In genomic region chr17:14873996-14874395, GRCh38 we compare ENCODE assay signal across 36 cellular contexts.
"Had no signal": no experiment of that assay in that cellular context is flagged by ENCODE, and none has a peak within 500 bp of the region (broad histone marks: within the 10 kb centered on the region; RNA-seq: fewer than 3 reads in every experiment).

No MANE protein-coding gene starts in this region.

- H3K4me3 ChIP-seq: adrenal gland, body of pancreas, cardiac muscle cell had no signal

- H3K27me3 ChIP-seq: adrenal gland, body of pancreas, brain microvascular endothelial cell, cardiac muscle cell had no signal

- H3K27ac Mint-ChIP-seq: activated B cell treated with CpG ODN at 0.5 μM for 24 hours; activated CD4-positive, alpha-beta memory T cell treated with anti-CD3 and anti-CD28 coated beads for 36 hours; activated CD4-positive, alpha-beta T cell treated with anti-CD3 and anti-CD28 coated beads, Interleukin-2, amount 10 ng/mL, durations not matched to agents 24 days and 14 days; activated CD8-positive, alpha-beta T cell treated with anti-CD3 and anti-CD28 coated beads for 36 hours; activated naive CD4-positive, alpha-beta T cell treated with anti-CD3 and anti-CD28 coated beads for 36 hours; activated naive CD4-positive, alpha-beta T cell treated with anti-CD3 and anti-CD28 coated beads, Interleukin-2, amount 50 U/mL, for 72 hours; activated naive CD8-positive, alpha-beta T cell treated with anti-CD3 and anti-CD28 coated beads for 36 hours; activated T-cell treated with anti-CD3 and anti-CD28 coated beads, Interleukin-2, amount 50 U/mL, for 72 hours; activated T-helper 1 cell treated with anti-CD3 and anti-CD28 coated beads, Interleukin-12 subunit alpha, Interleukin-12 subunit beta, Interleukin-2, Interleukin-4 antibody, amounts not matched to agents 30 ng/mL and 10 ng/mL and 1 ng/mL, durations not matched to agents 14 hours and 24 hours and 36 hours; activated T-helper 17 cell treated with anti-CD3 and anti-CD28 coated beads, Interleukin-2, amount 50 U/mL, for 72 hours; T-helper 1 cell treated with Interleukin-12 subunit alpha and Interleukin-12 subunit beta and Interleukin-4 antibody, amounts not matched to agents 30 μg/mL and 1 μg/mL, for 36 hours; T-helper 2 cell treated with Interferon-gamma antibody and Interleukin-4, amounts not matched to agents 5 μg/mL and 100 μg/mL, for 36 hours had no signal

- H3K9me3 Mint-ChIP-seq: activated CD4-positive, alpha-beta memory T cell treated with anti-CD3 and anti-CD28 coated beads for 36 hours; activated CD4-positive, alpha-beta T cell treated with anti-CD3 and anti-CD28 coated beads, Interleukin-2, amount 10 ng/mL, durations not matched to agents 24 days and 14 days; activated CD8-positive, alpha-beta T cell treated with anti-CD3 and anti-CD28 coated beads for 36 hours; activated naive CD4-positive, alpha-beta T cell treated with anti-CD3 and anti-CD28 coated beads for 36 hours; activated naive CD4-positive, alpha-beta T cell treated with anti-CD3 and anti-CD28 coated beads, Interleukin-2, amount 50 U/mL, for 72 hours; activated naive CD8-positive, alpha-beta T cell treated with anti-CD3 and anti-CD28 coated beads for 36 hours; activated T-cell treated with anti-CD3 and anti-CD28 coated beads, Interleukin-2, amount 50 U/mL, for 4 hours; activated T-cell treated with anti-CD3 and anti-CD28 coated beads, Interleukin-2, amount 50 U/mL, for 72 hours; activated T-helper 17 cell treated with anti-CD3 and anti-CD28 coated beads, Interleukin-2, amount 50 U/mL, for 72 hours; central memory CD8-positive, alpha-beta T cell; T-helper 1 cell treated with Interleukin-12 subunit alpha and Interleukin-12 subunit beta and Interleukin-4 antibody, amounts not matched to agents 30 μg/mL and 1 μg/mL, for 36 hours; T-helper 2 cell treated with Interferon-gamma antibody and Interleukin-4, amounts not matched to agents 5 μg/mL and 100 μg/mL, for 36 hours had no signal

- H3K27me3 Mint-ChIP-seq: activated B cell treated with CpG ODN at 0.5 μM for 24 hours; activated CD4-positive, alpha-beta T cell treated with anti-CD3 and anti-CD28 coated beads, Interleukin-2, amount 10 ng/mL, durations not matched to agents 24 days and 14 days had no signal

- DNase-seq: activated B cell treated with CpG ODN at 0.5 μM for 24 hours; activated CD4-positive, alpha-beta memory T cell treated with anti-CD3 and anti-CD28 coated beads for 36 hours; activated CD4-positive, alpha-beta T cell treated with anti-CD3 and anti-CD28 coated beads for 4 hours; activated CD4-positive, alpha-beta T cell treated with anti-CD3 and anti-CD28 coated beads, Interleukin-2, amount 10 ng/mL, durations not matched to agents 24 days and 14 days; activated CD4-positive, alpha-beta T cell treated with anti-CD3 and anti-CD28 coated beads, Interleukin-2, amount 50 U/mL, for 1 hour; activated CD4-positive, alpha-beta T cell treated with anti-CD3 and anti-CD28 coated beads, Interleukin-2, amount 50 U/mL, for 4 hours; activated CD4-positive, CD25-positive, alpha-beta regulatory T cell treated with anti-CD3 and anti-CD28 coated beads, Interleukin-2, amount 50 U/mL, for 72 hours; activated CD8-positive, alpha-beta memory T cell treated with anti-CD3 and anti-CD28 coated beads, Interleukin-2, amount 50 U/mL, for 4 hours; activated CD8-positive, alpha-beta T cell treated with anti-CD3 and anti-CD28 coated beads for 36 hours; activated effector memory CD4-positive, alpha-beta T cell treated with anti-CD3 and anti-CD28 coated beads, Interleukin-2, amount 50 U/mL, for 16 hours; activated gamma-delta T cell treated with Interleukin-2 at 50 U/mL for 16 hours; activated naive CD4-positive, alpha-beta T cell; activated naive CD4-positive, alpha-beta T cell treated with anti-CD3 and anti-CD28 coated beads for 36 hours; activated naive CD4-positive, alpha-beta T cell treated with anti-CD3 and anti-CD28 coated beads, Interleukin-2, amount 50 U/mL, for 16 hours; activated naive CD8-positive, alpha-beta T cell treated with anti-CD3 and anti-CD28 coated beads for 36 hours; activated T-cell treated with anti-CD3 and anti-CD28 coated beads for 4 hours; activated T-cell treated with anti-CD3 and anti-CD28 coated beads, Interleukin-2, amount 50 U/mL, for 1 hour; activated T-cell treated with anti-CD3 and anti-CD28 coated beads, Interleukin-2, amount 50 U/mL, for 4 hours; activated T-cell treated with anti-CD3 and anti-CD28 coated beads, Interleukin-2, amount 50 U/mL, for 72 hours; adrenal gland; amniotic stem cell; aorta; body of pancreas; brain microvascular endothelial cell; caudate nucleus; cerebellar nuclear complex; T-helper 2 cell; T-helper 9 cell had no signal

- H3K4me3 Mint-ChIP-seq: activated B cell treated with CpG ODN at 0.5 μM for 24 hours; activated CD4-positive, alpha-beta memory T cell treated with anti-CD3 and anti-CD28 coated beads for 36 hours; activated CD4-positive, alpha-beta T cell treated with anti-CD3 and anti-CD28 coated beads, Interleukin-2, amount 10 ng/mL, durations not matched to agents 24 days and 14 days; activated CD8-positive, alpha-beta T cell treated with anti-CD3 and anti-CD28 coated beads for 36 hours; activated naive CD4-positive, alpha-beta T cell treated with anti-CD3 and anti-CD28 coated beads for 36 hours; activated naive CD8-positive, alpha-beta T cell treated with anti-CD3 and anti-CD28 coated beads for 36 hours; activated T-cell treated with anti-CD3 and anti-CD28 coated beads, Interleukin-2, amount 50 U/mL, for 4 hours; activated T-cell treated with anti-CD3 and anti-CD28 coated beads, Interleukin-2, amount 50 U/mL, for 72 hours; activated T-helper 1 cell treated with anti-CD3 and anti-CD28 coated beads, Interleukin-12 subunit alpha, Interleukin-12 subunit beta, Interleukin-2, Interleukin-4 antibody, amounts not matched to agents 30 ng/mL and 10 ng/mL and 1 ng/mL, durations not matched to agents 14 hours and 24 hours and 36 hours; activated T-helper 17 cell treated with anti-CD3 and anti-CD28 coated beads, Interleukin-2, amount 50 U/mL, for 72 hours; central memory CD8-positive, alpha-beta T cell; T-helper 1 cell treated with Interleukin-12 subunit alpha and Interleukin-12 subunit beta and Interleukin-4 antibody, amounts not matched to agents 30 μg/mL and 1 μg/mL, for 36 hours; T-helper 2 cell treated with Interferon-gamma antibody and Interleukin-4, amounts not matched to agents 5 μg/mL and 100 μg/mL, for 36 hours had no signal

- H3K4me1 ChIP-seq: adrenal gland had no signal

- ATAC-seq: activated CD8-positive, alpha-beta T cell treated with anti-CD3 and anti-CD28 coated beads for 36 hours; activated naive CD4-positive, alpha-beta T cell treated with anti-CD3 and anti-CD28 coated beads, Interleukin-2, amount 50 U/mL, for 72 hours; activated T-cell treated with anti-CD3 and anti-CD28 coated beads, Interleukin-2, amount 50 U/mL, for 4 hours; activated T-cell treated with anti-CD3 and anti-CD28 coated beads, Interleukin-2, amount 50 U/mL, for 72 hours; activated T-helper 17 cell treated with anti-CD3 and anti-CD28 coated beads, Interleukin-2, amount 50 U/mL, for 72 hours; body of pancreas had no signal

- H3K9me3 ChIP-seq: adrenal gland, body of pancreas had no signal

- H3K36me3 ChIP-seq: adrenal gland, brain microvascular endothelial cell, cardiac muscle cell had no signal

- H3K36me3 Mint-ChIP-seq: activated CD4-positive, alpha-beta memory T cell treated with anti-CD3 and anti-CD28 coated beads for 36 hours; activated naive CD4-positive, alpha-beta T cell treated with anti-CD3 and anti-CD28 coated beads, Interleukin-2, amount 50 U/mL, for 72 hours; activated naive CD8-positive, alpha-beta T cell treated with anti-CD3 and anti-CD28 coated beads for 36 hours had no signal

- H3K4me1 Mint-ChIP-seq: activated B cell treated with CpG ODN at 0.5 μM for 24 hours; activated CD4-positive, alpha-beta T cell treated with anti-CD3 and anti-CD28 coated beads, Interleukin-2, amount 10 ng/mL, durations not matched to agents 24 days and 14 days; activated naive CD8-positive, alpha-beta T cell treated with anti-CD3 and anti-CD28 coated beads for 36 hours; activated T-helper 17 cell treated with anti-CD3 and anti-CD28 coated beads, Interleukin-2, amount 50 U/mL, for 72 hours; central memory CD8-positive, alpha-beta T cell had no signal

- H3K27ac ChIP-seq: adrenal gland, body of pancreas, brain microvascular endothelial cell, cardiac muscle cell, VCaP had no signal
